Comparison of ENCODE assay signal across 20 cellular contexts in the genomic region with DNA sequence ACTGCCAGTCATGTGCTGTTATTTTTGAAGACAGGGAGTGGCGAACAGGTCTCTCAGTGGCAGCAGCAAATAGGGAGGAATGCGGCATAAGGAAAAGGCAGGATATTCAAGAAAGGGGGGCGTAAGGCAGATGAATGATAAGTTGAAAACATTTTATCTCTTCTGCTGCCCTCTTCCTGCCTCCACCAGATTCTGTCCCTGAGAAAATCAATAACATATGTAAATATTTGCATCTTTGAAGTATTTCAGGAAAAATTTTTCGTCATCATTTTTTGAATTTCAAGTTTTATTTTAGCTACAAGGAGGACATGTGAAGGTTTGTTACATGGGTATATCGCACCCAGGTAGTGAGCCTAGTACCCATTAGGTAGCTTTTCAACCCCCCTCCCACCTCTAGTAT.
A peak's percentile ranks its signal among the peaks of the same experiment; 100 is the strongest.
DNase-seq lines count a peak whose midpoint lies in the region; ATAC-seq, FAIRE-seq and TF ChIP-seq lines count a peak whose summit lies in the region.
"Had no signal": no experiment of that assay in that cellular context is flagged by ENCODE, and none has a peak within 500 bp of the region (broad histone marks: within the 10 kb centered on the region; RNA-seq: fewer than 3 reads in every experiment).

No MANE protein-coding gene starts in this region.

- WGBS in HepG2 (ENCODE audit: low lambda C conversion rate): 58% methylated on average over 5 of the region's 5 CpGs
- 66% methylated on average over 5 of the region's 5 CpGs for WGBS in right lobe of liver (ENCODE audit: insufficient coverage, low coverage, low lambda C conversion rate, missing lambda C conversion rate)
- WGBS in mesendoderm (ENCODE audit: extremely low coverage, insufficient coverage, low lambda C conversion rate): no CpG with 5 or more reads among the region's 5 CpGs
- 87% methylated on average over 5 of the region's 5 CpGs for WGBS in hepatocyte (ENCODE audit: low lambda C conversion rate, missing lambda C conversion rate)

- H3K4me3 ChIP-seq in HepG2 (replicated peaks in 1 of 3; ENCODE audit: insufficient read depth in 1 of 3, low read depth in 2 of 3, low read length in 3 of 3) (no peak overlapping the region), right lobe of liver (no peak overlapping the region), mesendoderm (ENCODE audit: low read length) (no peak overlapping the region), hepatocyte (no peak overlapping the region)
- H3K4me3 ChIP-seq: A549; BLaER1 treated with 17β-estradiol and CSF1 and Interleukin-3, amounts not matched to agents 10 nM and 100 nM had no signal

- H3K79me2 ChIP-seq in HepG2 (ENCODE audit: insufficient read depth, low read length): no peaks in the 10 kb centered on the region
- H3K79me2 ChIP-seq in mesendoderm (ENCODE audit: control insufficient read depth, insufficient read depth, low read length): no peaks in the 10 kb centered on the region
- no peaks in the 10 kb centered on the region for H3K79me2 ChIP-seq in hepatocyte

- H2AK5ac ChIP-seq in mesendoderm (ENCODE audit: low read length): peak overlapping the region; percentile 88

- H4K20me1 ChIP-seq in HepG2 (ENCODE audit: insufficient read depth, low read length) (no peaks in the 10 kb centered on the region), hepatocyte (ENCODE audit: insufficient read depth, poor library complexity, severe bottlenecking) (no peaks in the 10 kb centered on the region)
- H4K20me1 ChIP-seq: BLaER1 treated with 17β-estradiol and CSF1 and Interleukin-3, amounts not matched to agents 10 nM and 100 nM had no signal

- no peak overlapping the region for H2AFZ ChIP-seq in HepG2 (ENCODE audit: low read length)
- H2AFZ ChIP-seq in hepatocyte: no peak overlapping the region

- H3K27ac ChIP-seq in HepG2 (ENCODE audit: extremely low read length, insufficient read depth, low read length): no peak overlapping the region
- no peak overlapping the region for H3K27ac ChIP-seq in right lobe of liver
- H3K27ac ChIP-seq in mesendoderm (ENCODE audit: low read depth, low read length): no peak overlapping the region
- no peak overlapping the region for H3K27ac ChIP-seq in hepatocyte
- H3K27ac ChIP-seq: 22Rv1; A549; BLaER1 treated with 17β-estradiol and CSF1 and Interleukin-3, amounts not matched to agents 10 nM and 100 nM; C4-2B had no signal

- H3K9me2 ChIP-seq in hepatocyte (replicated peaks; ENCODE audit: insufficient read depth): no peaks in the 10 kb centered on the region

- H3K4ac ChIP-seq in mesendoderm (ENCODE audit: low read depth, low read length): no peak overlapping the region

- no peak for FAIRE-seq in HepG2 (lab: Jason Lieb, UNC)
- FAIRE-seq: A549, D721Med, G401.6, GM12891, GM19239 had no signal

- no peak overlapping the region for H3K23ac ChIP-seq in mesendoderm (ENCODE audit: low read length)

- 0 out of 2 replicates have a peak, but pooled peaks cover 6% of the 10 kb centered on the region for H3K9me3 ChIP-seq in HepG2 (ENCODE audit: low read length)
- no peaks in the 10 kb centered on the region for H3K9me3 ChIP-seq in right lobe of liver
- no peaks in the 10 kb centered on the region for H3K9me3 ChIP-seq in hepatocyte (ENCODE audit: low read depth)
- H3K9me3 ChIP-seq: Caco-2 had no signal

- no peak overlapping the region for H2BK15ac ChIP-seq in mesendoderm (replicated peaks; ENCODE audit: low read depth)

- H3K4me2 ChIP-seq in HepG2 (ENCODE audit: low read depth, low read length): no peak overlapping the region
- H3K4me2 ChIP-seq in mesendoderm (ENCODE audit: low read length): no peak overlapping the region
- no peak overlapping the region for H3K4me2 ChIP-seq in hepatocyte
- H3K4me2 ChIP-seq: A549; BLaER1 treated with 17β-estradiol and CSF1 and Interleukin-3, amounts not matched to agents 10 nM and 100 nM had no signal

- H3K79me1 ChIP-seq in mesendoderm (ENCODE audit: low read length): no peaks in the 10 kb centered on the region

- intact Hi-C loops in HepG2 (cut with micrococcal nuclease; ENCODE audit: unreplicated experiment) (no loop called here), right lobe of liver (cut with DNase I) (no loop called here)

- H3K4me1 ChIP-seq in HepG2 (ENCODE audit: insufficient read depth, low read length) (peaks cover 48% of the 10 kb centered on the region), right lobe of liver (no peaks in the 10 kb centered on the region), mesendoderm (ENCODE audit: control insufficient read depth, low read depth, low read length) (peaks cover 8% of the 10 kb centered on the region), hepatocyte (ENCODE audit: insufficient read depth) (peaks cover 17% of the 10 kb centered on the region)
- H3K4me1 ChIP-seq: A549 had no signal

- TF ChIP-seq EP300 in HepG2 (IDR thresholded peaks at IDR 0.05; ENCODE audit: low read depth in 2 of 2, low read length in 2 of 2) (no peak), HepG2 (CRISPR knock-in tag; IDR thresholded peaks at IDR 0.05; ENCODE audit: borderline replicate concordance) (no peak)

- CTCF ChIA-PET in HepG2 (lab: Yijun Ruan, JAX; ENCODE audit: low intra/inter-chr PET ratio, low total read pairs): no interaction called here

- no peak overlapping the region for H4K5ac ChIP-seq in mesendoderm (ENCODE audit: low read length)

- H3K18ac ChIP-seq in mesendoderm (ENCODE audit: low read length): no peak overlapping the region

- in situ Hi-C loops in HepG2 (cut with HindIII; ENCODE audit: extremely low pct_ligation_motif_present, low pct_unique_long_range_greater_than_20kb): no loop called here

- H2BK5ac ChIP-seq in mesendoderm (ENCODE audit: low read length): no peak overlapping the region

- TF ChIP-seq POLR2A in HepG2 (IDR thresholded peaks at IDR 0.05; ENCODE audit: insufficient read depth in 1 of 2, low read depth in 2 of 2, low read length in 2 of 2) (no peak), right lobe of liver (IDR thresholded peaks at IDR 0.05) (no peak)

- H4K8ac ChIP-seq in mesendoderm (ENCODE audit: low read depth, low read length): no peak overlapping the region

- H3K9ac ChIP-seq in HepG2 (ENCODE audit: insufficient read depth, low read depth, low read length): no peak overlapping the region
- no peak overlapping the region for H3K9ac ChIP-seq in mesendoderm (ENCODE audit: low read length)
- H3K9ac ChIP-seq: BLaER1 treated with 17β-estradiol and CSF1 and Interleukin-3, amounts not matched to agents 10 nM and 100 nM had no signal

- no peaks in the 10 kb centered on the region; a peak in 1 of 5 replicates for H3K27me3 ChIP-seq in HepG2 (ENCODE audit: control insufficient read depth in 1 of 2, insufficient read depth in 2 of 2, low read length in 2 of 2)
- no peaks in the 10 kb centered on the region for H3K27me3 ChIP-seq in right lobe of liver
- no peaks in the 10 kb centered on the region for H3K27me3 ChIP-seq in mesendoderm (ENCODE audit: insufficient read depth, low read length, poor library complexity)
- H3K27me3 ChIP-seq in hepatocyte: no peaks in the 10 kb centered on the region

- H3K36me3 ChIP-seq in HepG2 (replicated peaks in 1 of 2; ENCODE audit: control insufficient read depth in 1 of 2, insufficient read depth in 2 of 2, low read length in 2 of 2) (no peaks in the 10 kb centered on the region), right lobe of liver (no peaks in the 10 kb centered on the region), mesendoderm (ENCODE audit: control insufficient read depth, insufficient read depth, low read length) (no peaks in the 10 kb centered on the region), hepatocyte (replicated peaks; ENCODE audit: insufficient read depth, low read depth) (no peaks in the 10 kb centered on the region)
- H3K36me3 ChIP-seq: BLaER1 treated with 17β-estradiol and CSF1 and Interleukin-3, amounts not matched to agents 10 nM and 100 nM had no signal

- no peak overlapping the region for H3K56ac ChIP-seq in mesendoderm (ENCODE audit: low read length)

- no peak for TF ChIP-seq CTCF in HepG2 (CRISPR knock-in tag; IDR thresholded peaks at IDR 0.05)
- no peak for TF ChIP-seq CTCF in right lobe of liver (IDR thresholded peaks at IDR 0.05)
- no peak for TF ChIP-seq CTCF in hepatocyte (IDR thresholded peaks at IDR 0.05; ENCODE audit: poor library complexity)

- no TSS peak for BruUV-seq in HepG2 (replicated peaks; lab: Mats Ljungman, UMichigan)

- H2BK120ac ChIP-seq in mesendoderm (ENCODE audit: low read depth, low read length): no peak overlapping the region

- no peak for TF ChIP-seq RAD21 in HepG2 (CRISPR knock-in tag; IDR thresholded peaks at IDR 0.05)

- ATAC-seq in HepG2 (no peak), right lobe of liver (no peak), HG02852 (IDR thresholded peaks at IDR 0.05; ENCODE audit: unreplicated experiment) (no peak)
- ATAC-seq: A549; CD8-positive, alpha-beta T cell had no signal

- POLR2A ChIA-PET in HepG2 (lab: Yijun Ruan, JAX): no interaction called here

- DNase-seq in HepG2 (ENCODE audit: low spot score) (no peak), right lobe of liver (no peak), mesendoderm (no peak), hepatocyte (ENCODE audit: low spot score) (no peak)
- DNase-seq: AML-193; Caco-2; Calu3; CD4-positive, alpha-beta T cell; CD8-positive, alpha-beta T cell; DMS79 treated with DMSO at 0.1 percent for 48 hours; GF-D8 had no signal

TF ChIP-seq in HepG2, 621 proteins besides CTCF, POLR2A, EP300 and RAD21 (continues in another document):
- TF ChIP-seq IRX3 (CRISPR knock-in tag; IDR thresholded peaks at IDR 0.05; ENCODE audit: borderline replicate concordance, low read depth): no peak
- no peak for TF ChIP-seq ZFX (CRISPR knock-in tag; IDR thresholded peaks at IDR 0.05; ENCODE audit: low read depth)
- TF ChIP-seq BCL6 (CRISPR knock-in tag; IDR thresholded peaks at IDR 0.05): peak; percentile 66; the same call in 1 of the 2 replicates
- TF ChIP-seq ETV5 (CRISPR knock-in tag; IDR thresholded peaks at IDR 0.05; ENCODE audit: borderline replicate concordance): no peak; the same call in 1 of the 2 replicates
- TF ChIP-seq, protein P1, sequence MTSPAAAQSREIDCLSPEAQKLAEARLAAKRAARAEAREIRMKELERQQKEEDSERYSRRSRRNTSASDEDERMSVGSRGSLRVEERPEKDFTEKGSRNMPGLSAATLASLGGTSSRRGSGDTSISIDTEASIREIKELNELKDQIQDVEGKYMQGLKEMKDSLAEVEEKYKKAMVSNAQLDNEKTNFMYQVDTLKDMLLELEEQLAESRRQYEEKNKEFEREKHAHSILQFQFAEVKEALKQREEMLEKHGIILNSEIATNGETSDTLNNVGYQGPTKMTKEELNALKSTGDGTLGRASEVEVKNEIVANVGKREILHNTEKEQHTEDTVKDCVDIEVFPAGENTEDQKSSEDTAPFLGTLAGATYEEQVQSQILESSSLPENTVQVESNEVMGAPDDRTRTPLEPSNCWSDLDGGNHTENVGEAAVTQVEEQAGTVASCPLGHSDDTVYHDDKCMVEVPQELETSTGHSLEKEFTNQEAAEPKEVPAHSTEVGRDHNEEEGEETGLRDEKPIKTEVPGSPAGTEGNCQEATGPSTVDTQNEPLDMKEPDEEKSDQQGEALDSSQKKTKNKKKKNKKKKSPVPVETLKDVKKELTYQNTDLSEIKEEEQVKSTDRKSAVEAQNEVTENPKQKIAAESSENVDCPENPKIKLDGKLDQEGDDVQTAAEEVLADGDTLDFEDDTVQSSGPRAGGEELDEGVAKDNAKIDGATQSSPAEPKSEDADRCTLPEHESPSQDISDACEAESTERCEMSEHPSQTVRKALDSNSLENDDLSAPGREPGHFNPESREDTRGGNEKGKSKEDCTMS (CRISPR knock-in tag; conservative IDR thresholded peaks at IDR 0.05): no peak
- TF ChIP-seq ZBTB38 (CRISPR knock-in tag; IDR thresholded peaks at IDR 0.05): no peak
